In genomic region chr2:109516445-109517117, GRCh38 we compare ENCODE assay signal across 1 cellular context.
TF ChIP-seq lines count a peak whose summit lies in the region.

No MANE protein-coding gene starts in this region.

TF ChIP-seq in K562, 482 proteins besides CTCF, POLR2A, EP300 and RAD21 (continued from another document):
- TF ChIP-seq YY1 (IDR thresholded peaks at IDR 0.05; ENCODE audit: borderline replicate concordance in 1 of 3, control insufficient read depth in 1 of 3, extremely low read depth in 1 of 3, insufficient read depth in 3 of 3, insufficient read length in 1 of 3, insufficient replicate concordance in 2 of 3, low read depth in 1 of 3, low read length in 2 of 3): peak in 1 of 3 experiments; percentile 16
- no peak for TF ChIP-seq HNRNPH1 (optimal IDR thresholded peaks at IDR 0.05; ENCODE audit: low read depth, low read length)
- TF ChIP-seq RB1 (IDR thresholded peaks at IDR 0.05; ENCODE audit: low read depth): peak; percentile 46; the same call in 1 of the 2 replicates
- peak; percentile 81 for TF ChIP-seq SMC3 (conservative IDR thresholded peaks at IDR 0.05; ENCODE audit: insufficient read depth, low read depth, low read length)
- no peak for TF ChIP-seq ZNF780A (CRISPR knock-in tag; IDR thresholded peaks at IDR 0.05)
- TF ChIP-seq ZNF184 (CRISPR knock-in tag; IDR thresholded peaks at IDR 0.05): no peak
